Comparison of ENCODE assay signal across 12 cellular contexts in genomic region chr5:168472329-168472728, GRCh38. TPM values are rescaled to one million over a fixed set of nuclear protein-coding genes. Genes with fewer than 3 reads are reported as not detected.
DNase-seq lines count a peak whose midpoint lies in the region; ATAC-seq and TF ChIP-seq lines count a peak whose summit lies in the region.
"Had no signal": no experiment of that assay in that cellular context is flagged by ENCODE, and none has a peak within 500 bp of the region (broad histone marks: within the 10 kb centered on the region; RNA-seq: fewer than 3 reads in every experiment).

No MANE protein-coding gene starts in this region.

- H3K4me1 ChIP-seq in mammary epithelial cell (ENCODE audit: insufficient read depth, low read length): peaks cover 16% of the 10 kb centered on the region

- no peak for TF ChIP-seq POLR2A in lower leg skin (IDR thresholded peaks at IDR 0.05)

- peak overlapping the region; percentile 31 for H2AFZ ChIP-seq in mammary epithelial cell (ENCODE audit: low read depth, low read length)

- DNase-seq in COLO829 (ENCODE audit: low spot score) (peak; percentile 59), NCI-H226 (peak; percentile 94), mammary epithelial cell (peak; percentile 84), myocyte (ENCODE audit: low read depth) (peak; percentile 89), lower leg skin (ENCODE audit: low spot score in 2 of 2) (no peak), SHP77 treated with DMSO at 0.1 percent for 48 hours (lab: John Stamatoyannopoulos, UW) (no peak)
- DNase-seq: activated naive CD8-positive, alpha-beta T cell treated with anti-CD3 and anti-CD28 coated beads for 36 hours; DMS79 treated with DMSO at 0.1 percent for 48 hours; naive B cell; stimulated activated CD4-positive, alpha-beta T cell treated with anti-CD3 and anti-CD28 coated beads, Interleukin-2, amount 100 ng/mL, for 48 hours had no signal

- CTCF ChIA-PET in mammary epithelial cell (lab: Charles Lee; ENCODE audit: low non-redundant PET): interaction anchor here (0.5 kb wide), 1 partner anchor 205 kb away, joined by 4 read pairs; no protein-coding TSS in a partner anchor

- dilution Hi-C loops in mammary epithelial cell (cut with HindIII; ENCODE audit: low sequenced_read_pairs): no loop called here

- TF ChIP-seq CTCF in mammary epithelial cell (conservative IDR thresholded peaks at IDR 0.05 in 1 of 2, IDR thresholded peaks at IDR 0.05 in 1 of 2; ENCODE audit: extremely low read depth in 1 of 2, insufficient read depth in 1 of 2, low read depth in 1 of 2, low read length in 2 of 2) (peak; percentile 53 to 59), lower leg skin (IDR thresholded peaks at IDR 0.05) (no peak)

- no peak overlapping the region for H3K4me3 ChIP-seq in mammary epithelial cell (replicated peaks in 1 of 3; ENCODE audit: insufficient read depth in 1 of 3, low read depth in 2 of 3, low read length in 3 of 3)
- no peak overlapping the region for H3K4me3 ChIP-seq in lower leg skin (ENCODE audit: low read depth, poor library complexity, severe bottlenecking)

- H3K79me2 ChIP-seq in mammary epithelial cell (ENCODE audit: insufficient read depth, low read length): no peaks in the 10 kb centered on the region

- intact Hi-C loops in mammary epithelial cell (cut with micrococcal nuclease) (loop anchor here (1.0 kb wide), 1 partner anchor 203 kb away; no protein-coding TSS in a partner anchor), lower leg skin (cut with DNase I; ENCODE audit: low total_unique reads) (no loop called here)

- in situ Hi-C loops in mammary epithelial cell (cut with MboI; ENCODE audit: low sequenced_read_pairs in 2 of 2): no loop called here

- H3K36me3 ChIP-seq in mammary epithelial cell (ENCODE audit: insufficient read depth, low read length): no peaks in the 10 kb centered on the region

- no peaks in the 10 kb centered on the region for H3K9me3 ChIP-seq in mammary epithelial cell (replicated peaks; ENCODE audit: insufficient read depth, low read length)

- peak overlapping the region; percentile 14 for H3K4me2 ChIP-seq in mammary epithelial cell (ENCODE audit: insufficient read depth, low read depth, low read length)

- H3K9ac ChIP-seq in mammary epithelial cell (ENCODE audit: insufficient read depth, low read length): no peak overlapping the region

- ATAC-seq in GM19463 (IDR thresholded peaks at IDR 0.05; ENCODE audit: unreplicated experiment): no peak
- ATAC-seq in HG03139 (IDR thresholded peaks at IDR 0.05; ENCODE audit: unreplicated experiment): no peak

- H4K20me1 ChIP-seq in mammary epithelial cell (ENCODE audit: insufficient read depth, low read length): no peaks in the 10 kb centered on the region

- no peak overlapping the region for H3K27ac ChIP-seq in mammary epithelial cell (ENCODE audit: insufficient read depth, low read depth, low read length)

- H3K27me3 ChIP-seq in mammary epithelial cell (ENCODE audit: insufficient read depth, low read length): no peaks in the 10 kb centered on the region

- WGBS in mammary epithelial cell (ENCODE audit: low coverage, missing lambda C conversion rate): 7% methylated on average over 5 of the region's 5 CpGs
- 38 to 43% methylated on average over 5 of the region's 5 CpGs for WGBS in lower leg skin, 2 donors

- BruUV-seq in mammary epithelial cell (replicated peaks; lab: Mats Ljungman, UMichigan): no TSS peak

RNA-seq across cellular contexts. Expression of gene RARS1, which starts 13.9 kb away (rescaled TPM):
- 100 to 1,000 TPM; 107 to 132 TPM for total RNA-seq in mammary epithelial cell
- 60.7 TPM for polyA plus RNA-seq in mammary epithelial cell
- polyA minus RNA-seq in mammary epithelial cell: 49.1 TPM
- 153 and 209 TPM in 2 replicates for total RNA-seq in myocyte
- 47.2 TPM for polyA plus RNA-seq in myocyte (2012)
- total RNA-seq in lower leg skin: 10 to 100 TPM; 52.2 to 92.2 (median 68.3) TPM

RNA-seq across cellular contexts. Expression of gene FBLL1, which starts 56.8 kb away (rescaled TPM):
- total RNA-seq in mammary epithelial cell: 1 to 10 TPM in 1 of 2 donors, not detected in 1; 2.8 TPM
- 0.05 TPM for polyA plus RNA-seq in mammary epithelial cell
- polyA minus RNA-seq in mammary epithelial cell: not detected
- total RNA-seq in myocyte: 1.0 and 1.4 TPM in 2 replicates
- 3.3 TPM for polyA plus RNA-seq in myocyte (2012)
- total RNA-seq in lower leg skin: under 1 TPM in 3 of 4 donors, not detected in 1; 0.17 to 0.49 (median 0.36) TPM

Comparison
In these comparisons a context has a peak if more than half of its experiments do, and no peak if none do; other contexts are left out.
1. DNase-seq: peak in COLO829 (single experiment), NCI-H226 (single experiment), mammary epithelial cell (single experiment) and myocyte (single experiment); none in lower leg skin (0 of 2) and SHP77 treated with DMSO at 0.1 percent for 48 hours (single experiment).
2. CTCF ChIP-seq: peak in mammary epithelial cell (2 of 2); none in lower leg skin (0 of 3).